In the genomic region with DNA sequence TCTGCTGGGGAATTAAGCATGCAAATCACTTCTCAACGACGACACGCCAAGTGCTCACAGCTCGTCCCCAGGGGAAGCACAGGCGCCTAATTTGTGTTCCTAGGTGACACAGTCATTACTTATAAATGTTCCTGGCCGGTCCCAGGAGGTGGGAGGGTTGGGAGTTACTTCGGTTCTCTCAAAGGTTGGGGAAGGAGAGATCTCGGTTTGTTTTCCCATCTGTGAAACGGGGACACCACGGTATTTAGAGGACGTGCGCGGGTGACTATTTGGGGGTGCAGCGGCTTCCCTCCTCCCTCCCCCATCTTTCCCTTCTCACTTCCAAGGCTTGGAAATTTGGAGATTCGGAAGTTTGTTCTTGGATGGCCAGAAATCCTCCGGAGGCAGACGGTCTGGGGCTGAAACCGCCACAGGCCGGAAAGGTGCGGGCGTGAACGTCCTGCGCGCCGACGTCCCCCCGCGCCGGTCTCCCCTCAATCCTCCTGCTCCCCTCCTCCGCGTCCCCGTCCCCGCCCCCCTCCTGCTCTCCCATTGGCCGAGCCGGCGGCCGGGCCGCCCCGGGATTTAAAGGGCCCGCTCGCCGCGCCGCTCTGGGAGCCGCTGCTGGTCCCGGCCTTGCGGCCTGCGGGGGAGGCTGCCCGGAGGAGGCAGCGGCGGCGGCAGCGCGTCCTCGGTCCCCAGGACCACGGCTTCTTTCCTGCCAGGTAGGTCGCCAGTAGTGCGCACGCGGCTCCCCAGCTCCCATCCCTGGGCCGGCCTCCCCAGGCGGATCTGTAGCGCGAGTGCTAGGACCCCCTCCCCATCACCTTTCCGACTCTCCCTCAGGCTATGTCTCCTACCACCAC, we compare ENCODE assay signal across 8 cellular contexts. TPM values are rescaled to one million over a fixed set of nuclear protein-coding genes. Genes with fewer than 3 reads are reported as not detected.
DNase-seq lines count a peak whose midpoint lies in the region; ATAC-seq and TF ChIP-seq lines count a peak whose summit lies in the region.

A gene (plus strand): TSS at position 593 of the 845 bp plus-strand sequence. CDS start 829 bp downstream, outside the sequence.

- TF ChIP-seq CTCF in right atrium auricular region (IDR thresholded peaks at IDR 0.05) = no peak

- peaks cover 6% of the 10 kb centered on the region for H3K36me3 Mint-ChIP-seq in T-helper 1 cell treated with Interleukin-12 subunit alpha and Interleukin-12 subunit beta and Interleukin-4 antibody, amounts not matched to agents 30 μg/mL and 1 μg/mL, for 36 hours (ENCODE audit: low read depth)

- peak within 1 kb of the TSS; percentile 93 for H3K4me3 Mint-ChIP-seq in T-helper 1 cell treated with Interleukin-12 subunit alpha and Interleukin-12 subunit beta and Interleukin-4 antibody, amounts not matched to agents 30 μg/mL and 1 μg/mL, for 36 hours

- H3K27me3 Mint-ChIP-seq in T-helper 1 cell treated with Interleukin-12 subunit alpha and Interleukin-12 subunit beta and Interleukin-4 antibody, amounts not matched to agents 30 μg/mL and 1 μg/mL, for 36 hours (ENCODE audit: low read depth) = no peaks in the 10 kb centered on the region

- H3K36me3 ChIP-seq in right atrium auricular region = no peaks in the 10 kb centered on the region
- H3K36me3 ChIP-seq in rectal smooth muscle tissue (ENCODE audit: control insufficient read depth, insufficient read depth, low read length) = no peaks in the 10 kb centered on the region
- H3K36me3 ChIP-seq in aorta (ENCODE audit: control insufficient read depth in 1 of 2, insufficient read depth in 2 of 2, low read length in 1 of 2) = no peaks in the 10 kb centered on the region

- H3K4me1 ChIP-seq in right atrium auricular region = peaks cover 0 to 9% of the 10 kb centered on the region in 2 donors
- H3K4me1 ChIP-seq in rectal smooth muscle tissue (ENCODE audit: control insufficient read depth, insufficient read depth, low read length) = no peaks in the 10 kb centered on the region
- H3K4me1 ChIP-seq in aorta (ENCODE audit: control insufficient read depth in 1 of 2, insufficient read depth in 2 of 2, low read length in 2 of 2) = no peaks in the 10 kb centered on the region

- peaks cover 26% of the 10 kb centered on the region for H3K4me1 Mint-ChIP-seq in T-helper 1 cell treated with Interleukin-12 subunit alpha and Interleukin-12 subunit beta and Interleukin-4 antibody, amounts not matched to agents 30 μg/mL and 1 μg/mL, for 36 hours (ENCODE audit: low read depth)

- peak; percentile 78 for ATAC-seq in GM21786 (IDR thresholded peaks at IDR 0.05; ENCODE audit: unreplicated experiment)
- ATAC-seq in aorta (ENCODE audit: low FRiP score) = peak; percentile 94

- DNase-seq in DMS79 treated with DMSO at 0.1 percent for 48 hours (lab: John Stamatoyannopoulos, UW) (peak; percentile 21), M059J (ENCODE audit: low read depth) (peak; percentile 76), amniotic epithelial cell (ENCODE audit: low read depth) (peak; percentile 40), right atrium auricular region (ENCODE audit: low spot score) (peak; percentile 79), aorta (peak; percentile 86 to 93)

- peak within 1 kb of the TSS; percentile 83 for H3K27ac ChIP-seq in right atrium auricular region
- H3K27ac ChIP-seq in rectal smooth muscle tissue (ENCODE audit: low read depth, low read length) = peak within 1 kb of the TSS; percentile 67
- no peak within 1 kb of the TSS for H3K27ac ChIP-seq in aorta (ENCODE audit: low read depth in 1 of 2, low read length in 2 of 2)

- H3K27me3 ChIP-seq in right atrium auricular region = no peaks in the 10 kb centered on the region
- H3K27me3 ChIP-seq in rectal smooth muscle tissue (ENCODE audit: control insufficient read depth, insufficient read depth, low read length) = no peaks in the 10 kb centered on the region
- H3K27me3 ChIP-seq in aorta (ENCODE audit: control insufficient read depth in 1 of 2, insufficient read depth in 2 of 2, low read length in 1 of 2) = no peaks in the 10 kb centered on the region

- peak within 1 kb of the TSS; percentile 64 for H3K9ac ChIP-seq in rectal smooth muscle tissue (ENCODE audit: low read length)

- intact Hi-C loops in aorta (cut with DNase I) = no loop called here

- H3K27ac Mint-ChIP-seq in T-helper 1 cell treated with Interleukin-12 subunit alpha and Interleukin-12 subunit beta and Interleukin-4 antibody, amounts not matched to agents 30 μg/mL and 1 μg/mL, for 36 hours = peak within 1 kb of the TSS; percentile 89

- WGBS in aorta, 2 donors = 0 to 26% methylated on average over 52 to 65 of the region's 65 CpGs

- H3K9me3 ChIP-seq in right atrium auricular region (no peaks in the 10 kb centered on the region), aorta (ENCODE audit: control insufficient read depth, low read length) (no peaks in the 10 kb centered on the region)

- H3K4me3 ChIP-seq in right atrium auricular region (peak within 1 kb of the TSS; percentile 60 to 72), rectal smooth muscle tissue (ENCODE audit: low read length) (peak within 1 kb of the TSS; percentile 75), aorta (ENCODE audit: low read length in 2 of 2) (peak within 1 kb of the TSS; percentile 6 to 18)

- no peaks in the 10 kb centered on the region for H3K9me3 Mint-ChIP-seq in T-helper 1 cell treated with Interleukin-12 subunit alpha and Interleukin-12 subunit beta and Interleukin-4 antibody, amounts not matched to agents 30 μg/mL and 1 μg/mL, for 36 hours

RNA-seq across cellular contexts. Expression of the gene that starts here (rescaled TPM):
- total RNA-seq in M059J (2014; rRNA removed; shearing (Covaris generic)) = 23.1 and 25.4 TPM in 2 replicates
- total RNA-seq in right atrium auricular region = 10 to 100 TPM; 23.0 to 43.0 TPM
- 10 to 100 TPM; 10.3 to 12.0 TPM for total RNA-seq in aorta
- polyA plus RNA-seq in aorta = 10 to 100 TPM in 1 of 2 donors, 1 to 10 TPM in 1; 4.5 to 18.7 TPM

Comparison
In these comparisons a context has a peak if more than half of its experiments do, and no peak if none do; other contexts are left out.
1. DNase-seq: peak in every context shown above with its lines; median percentile 90 in aorta; 79 in right atrium auricular region; 76 in M059J; 40 in amniotic epithelial cell; 21 in DMS79 treated with DMSO at 0.1 percent for 48 hours.
2. H3K27ac ChIP-seq: peak in right atrium auricular region (2 of 2) and rectal smooth muscle tissue (single experiment); none in aorta (0 of 2).
3. H3K4me3 ChIP-seq: peak in every context shown above with its lines; median percentile 75 in rectal smooth muscle tissue; 66 in right atrium auricular region; 12 in aorta.